ENCODE assay signal across 12 cellular contexts in genomic region chr7:157874870-157875229, GRCh38.
A peak's percentile ranks its signal among the peaks of the same experiment; 100 is the strongest.
DNase-seq lines count a peak whose midpoint lies in the region; ATAC-seq and TF ChIP-seq lines count a peak whose summit lies in the region.
"Had no signal": no experiment of that assay in that cellular context is flagged by ENCODE, and none has a peak within 500 bp of the region (broad histone marks: within the 10 kb centered on the region; RNA-seq: fewer than 3 reads in every experiment).

No MANE protein-coding gene starts in this region.

- no peaks in the 10 kb centered on the region for H3F3A ChIP-seq in smooth muscle cell (ENCODE audit: low read depth)

- no peak overlapping the region for H3K27ac Mint-ChIP-seq in activated T-cell treated with anti-CD3 and anti-CD28 coated beads, Interleukin-2, amount 50 U/mL, for 24 hours
- no peak overlapping the region for H3K27ac Mint-ChIP-seq in chondrocyte (ENCODE audit: unreplicated experiment)
- H3K27ac Mint-ChIP-seq: H9 had no signal

- TF ChIP-seq CTCF in chondrocyte (IDR thresholded peaks at IDR 0.05), result no peak
- no peak for TF ChIP-seq CTCF in smooth muscle cell (IDR thresholded peaks at IDR 0.05; ENCODE audit: borderline replicate concordance, insufficient read depth, poor library complexity, severe bottlenecking)

- no peak overlapping the region for H2AFZ ChIP-seq in smooth muscle cell (ENCODE audit: low read depth)
- H2AFZ ChIP-seq: parathyroid adenoma had no signal

- WGBS in smooth muscle cell (ENCODE audit: low lambda C conversion rate), result 81% methylated on average over 12 of the region's 12 CpGs

- peaks cover 5% of the 10 kb centered on the region for H3K27me3 Mint-ChIP-seq in activated T-cell treated with anti-CD3 and anti-CD28 coated beads, Interleukin-2, amount 50 U/mL, for 24 hours
- peaks cover 4% of the 10 kb centered on the region for H3K27me3 Mint-ChIP-seq in chondrocyte (ENCODE audit: low read depth)

- peak overlapping the region; percentile 55 for H3K4me2 ChIP-seq in smooth muscle cell

- no peaks in the 10 kb centered on the region for H3K27me3 ChIP-seq in smooth muscle cell (ENCODE audit: low read depth)
- H3K27me3 ChIP-seq: body of pancreas had no signal

- no peak overlapping the region for H3K27ac ChIP-seq in smooth muscle cell (ENCODE audit: low read depth)
- H3K27ac ChIP-seq: body of pancreas, parathyroid adenoma had no signal

- no peaks in the 10 kb centered on the region for H3K9me3 Mint-ChIP-seq in activated T-cell treated with anti-CD3 and anti-CD28 coated beads, Interleukin-2, amount 50 U/mL, for 24 hours
- H3K9me3 Mint-ChIP-seq in chondrocyte (ENCODE audit: low read depth), result peaks cover 12% of the 10 kb centered on the region

- no peaks in the 10 kb centered on the region for H3K36me3 ChIP-seq in smooth muscle cell (ENCODE audit: low read depth)

- H3K9me3 ChIP-seq in smooth muscle cell (replicated peaks; ENCODE audit: low read depth), result no peaks in the 10 kb centered on the region
- H3K9me3 ChIP-seq: body of pancreas had no signal

- no peaks in the 10 kb centered on the region for H3K36me3 Mint-ChIP-seq in activated T-cell treated with anti-CD3 and anti-CD28 coated beads, Interleukin-2, amount 50 U/mL, for 24 hours (ENCODE audit: low read depth)
- no peaks in the 10 kb centered on the region for H3K36me3 Mint-ChIP-seq in chondrocyte (ENCODE audit: low read depth)

- no peak overlapping the region for H3K4me3 ChIP-seq in smooth muscle cell
- H3K4me3 ChIP-seq: body of pancreas had no signal

- peaks cover 7% of the 10 kb centered on the region for H3K4me1 ChIP-seq in smooth muscle cell (ENCODE audit: low read depth)
- H3K4me1 ChIP-seq: body of pancreas, parathyroid adenoma had no signal

- DNase-seq in activated T-cell treated with anti-CD3 and anti-CD28 coated beads, Interleukin-2, amount 50 U/mL, for 24 hours, result no peak
- DNase-seq in activated T-cell treated with anti-CD3 and anti-CD28 coated beads, Interleukin-2, amount 50 U/mL, for 48 hours, result no peak
- DNase-seq in NOMO-1 treated with dmso at 0.1 percent for 144 hours (lab: John Stamatoyannopoulos, UW; ENCODE audit: unreplicated experiment) (peak; percentile 34), chondrocyte (ENCODE audit: low spot score) (peak; percentile 53), smooth muscle cell (lab: John Stamatoyannopoulos, UW; ENCODE audit: unreplicated experiment) (no peak), DMS 273 (lab: John Stamatoyannopoulos, UW; ENCODE audit: unreplicated experiment) (no peak)
- DNase-seq in effector CD4-positive, alpha-beta T cell, result no peak
- DNase-seq: body of pancreas, NCI-H2081 treated with DMSO at 0.1 percent for 48 hours had no signal

- H3K79me2 ChIP-seq in smooth muscle cell (ENCODE audit: low read depth), result no peaks in the 10 kb centered on the region
- H3K79me2 ChIP-seq: parathyroid adenoma had no signal

- H3K4me3 Mint-ChIP-seq in activated T-cell treated with anti-CD3 and anti-CD28 coated beads, Interleukin-2, amount 50 U/mL, for 24 hours, result peak overlapping the region; percentile 48
- H3K4me3 Mint-ChIP-seq in chondrocyte (ENCODE audit: unreplicated experiment), result no peak overlapping the region

- ATAC-seq in HG02763 (IDR thresholded peaks at IDR 0.05; ENCODE audit: unreplicated experiment), result no peak
- ATAC-seq: body of pancreas had no signal

- H4K20me1 ChIP-seq in smooth muscle cell (ENCODE audit: low read depth), result no peaks in the 10 kb centered on the region

- peaks cover 21% of the 10 kb centered on the region for H3K4me1 Mint-ChIP-seq in activated T-cell treated with anti-CD3 and anti-CD28 coated beads, Interleukin-2, amount 50 U/mL, for 24 hours (ENCODE audit: low read depth)
- H3K4me1 Mint-ChIP-seq in chondrocyte (ENCODE audit: low read depth), result peaks cover 2% of the 10 kb centered on the region

- no peak overlapping the region for H3K9ac ChIP-seq in smooth muscle cell (ENCODE audit: low read depth)
- H3K9ac ChIP-seq: parathyroid adenoma had no signal

Comparison
In these comparisons a context has a peak if more than half of its experiments do, and no peak if none do; other contexts are left out.
1. DNase-seq: peak in NOMO-1 treated with dmso at 0.1 percent for 144 hours (single experiment) and chondrocyte (single experiment); none in activated T-cell treated with anti-CD3 and anti-CD28 coated beads, Interleukin-2, amount 50 U/mL, for 24 hours (single experiment), activated T-cell treated with anti-CD3 and anti-CD28 coated beads, Interleukin-2, amount 50 U/mL, for 48 hours (0 of 2), smooth muscle cell (single experiment), DMS 273 (single experiment) and effector CD4-positive, alpha-beta T cell (single experiment).